ENCODE assay signal across 1 cellular context in the genomic region with DNA sequence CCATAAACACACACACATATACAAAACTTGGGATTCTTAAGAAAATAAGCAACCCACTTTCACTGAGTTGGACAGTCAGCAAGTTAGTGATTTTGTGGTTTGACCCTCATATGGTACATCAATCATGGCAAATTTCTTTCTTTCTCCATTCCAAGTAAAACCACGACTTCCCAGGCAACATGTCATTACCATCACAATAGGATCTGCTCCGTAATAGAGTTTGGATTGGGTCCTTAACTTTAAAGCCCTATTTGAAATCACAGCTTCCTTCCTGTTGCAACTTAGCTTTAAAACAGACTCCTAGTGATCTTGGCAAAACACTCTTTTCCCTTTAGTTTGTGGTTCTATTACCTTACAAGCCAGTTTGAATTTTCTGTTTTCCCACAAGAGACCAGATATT.
A peak's percentile ranks its signal among the peaks of the same experiment; 100 is the strongest.
TF ChIP-seq lines count a peak whose summit lies in the region.

No MANE protein-coding gene starts in this region.

TF ChIP-seq in H1, 55 proteins besides CTCF, POLR2A, EP300 and RAD21 (continued from another document):
- 0 out of 2 replicates have a peak, but pooled peaks have one; percentile 42 for TF ChIP-seq CEBPB (IDR thresholded peaks at IDR 0.05; ENCODE audit: low read depth, low read length)
- TF ChIP-seq ZNF274 (IDR thresholded peaks at IDR 0.05; ENCODE audit: borderline replicate concordance, extremely low read depth, low read length) = peak; percentile 19; the same call in 1 of the 2 replicates
- no peak for TF ChIP-seq SAP30 (IDR thresholded peaks at IDR 0.05; ENCODE audit: insufficient read depth, insufficient replicate concordance, low read length)
- peak; percentile 87 for TF ChIP-seq POLR2AphosphoS5 (IDR thresholded peaks at IDR 0.05; ENCODE audit: low read depth, low read length)
TF ChIP-seq in H1: peak in this region for 4.
